Comparison of ENCODE assay signal across 20 cellular contexts in genomic region chr4:7546152-7546808, GRCh38.
"Had no signal": no experiment of that assay in that cellular context is flagged by ENCODE, and none has a peak within 500 bp of the region (broad histone marks: within the 10 kb centered on the region; RNA-seq: fewer than 3 reads in every experiment).

No MANE protein-coding gene starts in this region.

- H3K36me3 ChIP-seq: ascending aorta, esophagus muscularis mucosa, sigmoid colon, stomach, uterus had no signal

- H3K27ac ChIP-seq: ascending aorta, coronary artery, esophagus muscularis mucosa, sigmoid colon, stomach, uterus, WERI-Rb-1 had no signal

- H3K4me2 ChIP-seq: smooth muscle cell had no signal

- ATAC-seq: activated naive CD4-positive, alpha-beta T cell treated with anti-CD3 and anti-CD28 coated beads, Interleukin-2, amount 50 U/mL, for 72 hours; left ventricle myocardium superior; stimulated activated memory B cell treated with anti-CD40 and anti-IgM and Interleukin-4, amounts not matched to agents 10 μg/mL and 1 μg/mL and 100 μg/mL, for 72 hours had no signal

- H3K4me3 ChIP-seq: ascending aorta, coronary artery, esophagus muscularis mucosa, sigmoid colon, smooth muscle cell, stomach, uterus had no signal

- H3K9me3 ChIP-seq: ascending aorta, esophagus muscularis mucosa, sigmoid colon, uterus had no signal

- H3K27me3 ChIP-seq: ascending aorta, esophagus muscularis mucosa, sigmoid colon, stomach, uterus had no signal

- H3K4me1 ChIP-seq: ascending aorta, uterus had no signal

- FAIRE-seq: frontal cortex, TTC549 had no signal

- DNase-seq: activated CD4-positive, alpha-beta T cell treated with anti-CD3 and anti-CD28 coated beads, Interleukin-2, amount 50 U/mL, for 1 hour; activated CD4-positive, CD25-positive, alpha-beta regulatory T cell treated with anti-CD3 and anti-CD28 coated beads, Interleukin-2, amount 50 U/mL, for 72 hours; activated gamma-delta T cell treated with Interleukin-2 at 50 U/mL for 16 hours; activated T-cell treated with anti-CD3 and anti-CD28 coated beads, Interleukin-2, amount 50 U/mL, for 1 hour; hippocampal formation; left ventricle myocardium superior; nucleus accumbens; sigmoid colon; stimulated activated CD4-positive, alpha-beta T cell treated with anti-CD3 and anti-CD28 coated beads, Interleukin-15, amount 100 ng/mL, for 24 hours; stomach; uterus; WERI-Rb-1 had no signal
